8 cellular contexts compared by ENCODE assay signal in genomic region chr7:95916573-95917371, GRCh38.
A peak's percentile ranks its signal among the peaks of the same experiment; 100 is the strongest.
DNase-seq lines count a peak whose midpoint lies in the region; ATAC-seq lines count a peak whose summit lies in the region.

No MANE protein-coding gene starts in this region.

- H3K36me3 Mint-ChIP-seq in immature natural killer cell = no peaks in the 10 kb centered on the region

- in situ Hi-C loops in T47D (cut with HindIII; ENCODE audit: low pct_unique_long_range_greater_than_20kb, low sequenced_read_pairs) = no loop called here

- H3K27ac Mint-ChIP-seq in immature natural killer cell = no peak overlapping the region

- no peaks in the 10 kb centered on the region for H3K9me3 Mint-ChIP-seq in immature natural killer cell

- ATAC-seq in HG02970 (IDR thresholded peaks at IDR 0.05; ENCODE audit: low FRiP score, unreplicated experiment) = no peak

- peaks cover 0 to 10% (median 5%) of the 10 kb centered on the region in 3 donors for H3K27me3 Mint-ChIP-seq in immature natural killer cell (ENCODE audit: low read depth in 3 of 3)

- DNase-seq in ELR (ENCODE audit: low read depth) (peak; percentile 70), HCEC 1CT (peak; percentile 30), NCI-H1694 treated with DMSO at 0.1 percent for 48 hours (lab: John Stamatoyannopoulos, UW) (peak; percentile 70), UCSD-AML1 (lab: John Stamatoyannopoulos, UW; ENCODE audit: unreplicated experiment) (peak; percentile 49), T47D (ENCODE audit: low read depth in 1 of 2, low spot score in 1 of 2) (peak; percentile 20 to 74), immature natural killer cell (peak; percentile 55 to 60 (median 57))
- peak; percentile 75 for DNase-seq in stimulated activated CD4-positive, alpha-beta T cell treated with anti-CD3 and anti-CD28 coated beads, Interleukin-12 subunit alpha, Interleukin-12 subunit beta, amount 100 ng/mL, for 4 hours

- peak overlapping the region in 2 of 5 donors; percentile 16 to 55 for H3K4me3 Mint-ChIP-seq in immature natural killer cell

- peaks cover 0 to 25% of the 10 kb centered on the region in 2 donors for H3K4me1 Mint-ChIP-seq in immature natural killer cell
